In genomic region chr14:51873221-51873893, GRCh38 we compare ENCODE assay signal across 8 cellular contexts. TPM values are rescaled to one million over a fixed set of nuclear protein-coding genes. Genes with fewer than 3 reads are reported as not detected.
DNase-seq lines count a peak whose midpoint lies in the region; ATAC-seq and TF ChIP-seq lines count a peak whose summit lies in the region.

No MANE protein-coding gene starts in this region.

- peak overlapping the region; percentile 59 to 86 (median 75) for H3K27ac Mint-ChIP-seq in CD8-positive, alpha-beta memory T cell
- peak overlapping the region; percentile 13 to 89 (median 51) for H3K27ac Mint-ChIP-seq in naive B cell

- POLR2A ChIA-PET in CD8-positive, alpha-beta memory T cell (lab: Charles Lee): no interaction called here

- H3K27me3 ChIP-seq in CD8-positive, alpha-beta memory T cell (ENCODE audit: insufficient read depth, low read length, poor library complexity, severe bottlenecking): no peaks in the 10 kb centered on the region
- H3K27me3 ChIP-seq in mammary epithelial cell (ENCODE audit: insufficient read depth, low read length): no peaks in the 10 kb centered on the region

- in situ Hi-C loops in mammary epithelial cell (cut with MboI; ENCODE audit: low sequenced_read_pairs in 2 of 2): no loop called here

- H2AFZ ChIP-seq in mammary epithelial cell (ENCODE audit: low read depth, low read length): no peak overlapping the region

- H3K79me2 ChIP-seq in mammary epithelial cell (ENCODE audit: insufficient read depth, low read length): no peaks in the 10 kb centered on the region

- TF ChIP-seq CTCF in mammary epithelial cell (conservative IDR thresholded peaks at IDR 0.05 in 1 of 2, IDR thresholded peaks at IDR 0.05 in 1 of 2; ENCODE audit: extremely low read depth in 1 of 2, insufficient read depth in 1 of 2, low read depth in 1 of 2, low read length in 2 of 2): no peak

- no peaks in the 10 kb centered on the region for H4K20me1 ChIP-seq in mammary epithelial cell (ENCODE audit: insufficient read depth, low read length)

- H3K4me1 Mint-ChIP-seq in CD8-positive, alpha-beta memory T cell: peaks cover 62 to 69% (median 65%) of the 10 kb centered on the region in 3 donors
- H3K4me1 Mint-ChIP-seq in naive B cell: peaks cover 29 to 72% (median 65%) of the 10 kb centered on the region in 3 donors

- dilution Hi-C loops in mammary epithelial cell (cut with HindIII; ENCODE audit: low sequenced_read_pairs): no loop called here

- H3K4me3 Mint-ChIP-seq in CD8-positive, alpha-beta memory T cell: peak overlapping the region in 6 of 7 donors; percentile 1 to 59 (median 27)
- peak overlapping the region in 2 of 8 donors; percentile 7 to 67 for H3K4me3 Mint-ChIP-seq in naive B cell

- H3K9me3 ChIP-seq in CD8-positive, alpha-beta memory T cell (ENCODE audit: low read length): no peaks in the 10 kb centered on the region
- H3K9me3 ChIP-seq in mammary epithelial cell (replicated peaks; ENCODE audit: insufficient read depth, low read length): no peaks in the 10 kb centered on the region

- ATAC-seq in GM18870 (IDR thresholded peaks at IDR 0.05; ENCODE audit: unreplicated experiment): peak; percentile 94
- peak; percentile 90 for ATAC-seq in HG03060 (IDR thresholded peaks at IDR 0.05; ENCODE audit: low read depth, unreplicated experiment)
- peak; percentile 80 to 84 for ATAC-seq in naive B cell (ENCODE audit: low read depth in 2 of 2)

- no peak overlapping the region for H3K27ac ChIP-seq in CD8-positive, alpha-beta memory T cell (ENCODE audit: low read depth, low read length)
- H3K27ac ChIP-seq in mammary epithelial cell (ENCODE audit: insufficient read depth, low read depth, low read length): peak overlapping the region; percentile 13

- peak in 1 of 5 donors; percentile 57 for DNase-seq in CD8-positive, alpha-beta memory T cell
- DNase-seq in NCI-H226 (peak; percentile 50), mammary epithelial cell (peak; percentile 91), naive B cell (no peak), posterior vena cava (ENCODE audit: low spot score) (no peak)
- no peak for DNase-seq in activated effector memory CD4-positive, alpha-beta T cell treated with Interleukin-2 at 50 U/mL for 16 hours

- BruUV-seq in mammary epithelial cell (replicated peaks; lab: Mats Ljungman, UMichigan): no TSS peak

- WGBS in mammary epithelial cell (ENCODE audit: low coverage, missing lambda C conversion rate): 19% methylated on average over 2 of the region's 2 CpGs

- no peak overlapping the region for H3K9ac ChIP-seq in mammary epithelial cell (ENCODE audit: insufficient read depth, low read length)

- H3K4me3 ChIP-seq in CD8-positive, alpha-beta memory T cell (ENCODE audit: low read length): no peak overlapping the region
- H3K4me3 ChIP-seq in mammary epithelial cell (replicated peaks in 1 of 3; ENCODE audit: insufficient read depth in 1 of 3, low read depth in 2 of 3, low read length in 3 of 3): no peak overlapping the region

- no peaks in the 10 kb centered on the region for H3K27me3 Mint-ChIP-seq in CD8-positive, alpha-beta memory T cell
- no peaks in the 10 kb centered on the region for H3K27me3 Mint-ChIP-seq in naive B cell

- H3K4me2 ChIP-seq in mammary epithelial cell (ENCODE audit: insufficient read depth, low read depth, low read length): no peak overlapping the region

- no peaks in the 10 kb centered on the region for H3K36me3 ChIP-seq in CD8-positive, alpha-beta memory T cell (ENCODE audit: insufficient read depth, low read length)
- H3K36me3 ChIP-seq in mammary epithelial cell (ENCODE audit: insufficient read depth, low read length): no peaks in the 10 kb centered on the region

- CTCF ChIA-PET in CD8-positive, alpha-beta memory T cell (lab: Charles Lee): no interaction called here
- CTCF ChIA-PET in mammary epithelial cell (lab: Charles Lee; ENCODE audit: low non-redundant PET): no interaction called here

- H3K4me1 ChIP-seq in CD8-positive, alpha-beta memory T cell (ENCODE audit: insufficient read depth, low read length): peaks cover 71% of the 10 kb centered on the region
- peaks cover 8% of the 10 kb centered on the region for H3K4me1 ChIP-seq in mammary epithelial cell (ENCODE audit: insufficient read depth, low read length)

- no peaks in the 10 kb centered on the region for H3K9me3 Mint-ChIP-seq in CD8-positive, alpha-beta memory T cell
- H3K9me3 Mint-ChIP-seq in naive B cell: peaks cover 0 to 1% (median 0%) of the 10 kb centered on the region in 7 donors

- H3K36me3 Mint-ChIP-seq in CD8-positive, alpha-beta memory T cell: peaks cover 0 to 39% (median 14%) of the 10 kb centered on the region in 3 donors
- peaks cover 0 to 15% of the 10 kb centered on the region in 2 donors for H3K36me3 Mint-ChIP-seq in naive B cell

- intact Hi-C loops in mammary epithelial cell (cut with micrococcal nuclease) (no loop called here), posterior vena cava (cut with DNase I) (no loop called here)

RNA-seq across cellular contexts. Expression of gene GNG2, which starts 12.9 kb away (rescaled TPM):
- total RNA-seq in CD8-positive, alpha-beta memory T cell: 100 to 1,000 TPM; 106 to 112 TPM
- polyA plus RNA-seq in CD8-positive, alpha-beta memory T cell: 218 TPM
- total RNA-seq in mammary epithelial cell (1 to 10 TPM; 2.7 to 6.8 TPM), posterior vena cava (10 to 100 TPM; 14.5 to 29.5 TPM)
- polyA plus RNA-seq in mammary epithelial cell (1.0 TPM), naive B cell (ENCODE audit: low read depth in 6 of 6) (10 to 100 TPM; 74.1 to 98.6 (median 91.4) TPM)
- not detected for polyA minus RNA-seq in mammary epithelial cell

Comparison
In these comparisons a context has a peak if more than half of its experiments do, and no peak if none do; other contexts are left out.
1. DNase-seq: peak in NCI-H226 (single experiment) and mammary epithelial cell (single experiment); none in naive B cell (single experiment), posterior vena cava (single experiment) and activated effector memory CD4-positive, alpha-beta T cell treated with Interleukin-2 at 50 U/mL for 16 hours (single experiment).
2. Peak in every context shown above with its lines, with median percentiles within 50 percentile points of each other: ATAC-seq.